ENCODE assay signal across 1 cellular context in genomic region chr20:35341366-35342028, GRCh38.
TF ChIP-seq lines count a peak whose summit lies in the region.

No MANE protein-coding gene starts in this region.

TF ChIP-seq in GM23338, 12 proteins besides CTCF, POLR2A, EP300 and RAD21:
- TF ChIP-seq, protein P1, sequence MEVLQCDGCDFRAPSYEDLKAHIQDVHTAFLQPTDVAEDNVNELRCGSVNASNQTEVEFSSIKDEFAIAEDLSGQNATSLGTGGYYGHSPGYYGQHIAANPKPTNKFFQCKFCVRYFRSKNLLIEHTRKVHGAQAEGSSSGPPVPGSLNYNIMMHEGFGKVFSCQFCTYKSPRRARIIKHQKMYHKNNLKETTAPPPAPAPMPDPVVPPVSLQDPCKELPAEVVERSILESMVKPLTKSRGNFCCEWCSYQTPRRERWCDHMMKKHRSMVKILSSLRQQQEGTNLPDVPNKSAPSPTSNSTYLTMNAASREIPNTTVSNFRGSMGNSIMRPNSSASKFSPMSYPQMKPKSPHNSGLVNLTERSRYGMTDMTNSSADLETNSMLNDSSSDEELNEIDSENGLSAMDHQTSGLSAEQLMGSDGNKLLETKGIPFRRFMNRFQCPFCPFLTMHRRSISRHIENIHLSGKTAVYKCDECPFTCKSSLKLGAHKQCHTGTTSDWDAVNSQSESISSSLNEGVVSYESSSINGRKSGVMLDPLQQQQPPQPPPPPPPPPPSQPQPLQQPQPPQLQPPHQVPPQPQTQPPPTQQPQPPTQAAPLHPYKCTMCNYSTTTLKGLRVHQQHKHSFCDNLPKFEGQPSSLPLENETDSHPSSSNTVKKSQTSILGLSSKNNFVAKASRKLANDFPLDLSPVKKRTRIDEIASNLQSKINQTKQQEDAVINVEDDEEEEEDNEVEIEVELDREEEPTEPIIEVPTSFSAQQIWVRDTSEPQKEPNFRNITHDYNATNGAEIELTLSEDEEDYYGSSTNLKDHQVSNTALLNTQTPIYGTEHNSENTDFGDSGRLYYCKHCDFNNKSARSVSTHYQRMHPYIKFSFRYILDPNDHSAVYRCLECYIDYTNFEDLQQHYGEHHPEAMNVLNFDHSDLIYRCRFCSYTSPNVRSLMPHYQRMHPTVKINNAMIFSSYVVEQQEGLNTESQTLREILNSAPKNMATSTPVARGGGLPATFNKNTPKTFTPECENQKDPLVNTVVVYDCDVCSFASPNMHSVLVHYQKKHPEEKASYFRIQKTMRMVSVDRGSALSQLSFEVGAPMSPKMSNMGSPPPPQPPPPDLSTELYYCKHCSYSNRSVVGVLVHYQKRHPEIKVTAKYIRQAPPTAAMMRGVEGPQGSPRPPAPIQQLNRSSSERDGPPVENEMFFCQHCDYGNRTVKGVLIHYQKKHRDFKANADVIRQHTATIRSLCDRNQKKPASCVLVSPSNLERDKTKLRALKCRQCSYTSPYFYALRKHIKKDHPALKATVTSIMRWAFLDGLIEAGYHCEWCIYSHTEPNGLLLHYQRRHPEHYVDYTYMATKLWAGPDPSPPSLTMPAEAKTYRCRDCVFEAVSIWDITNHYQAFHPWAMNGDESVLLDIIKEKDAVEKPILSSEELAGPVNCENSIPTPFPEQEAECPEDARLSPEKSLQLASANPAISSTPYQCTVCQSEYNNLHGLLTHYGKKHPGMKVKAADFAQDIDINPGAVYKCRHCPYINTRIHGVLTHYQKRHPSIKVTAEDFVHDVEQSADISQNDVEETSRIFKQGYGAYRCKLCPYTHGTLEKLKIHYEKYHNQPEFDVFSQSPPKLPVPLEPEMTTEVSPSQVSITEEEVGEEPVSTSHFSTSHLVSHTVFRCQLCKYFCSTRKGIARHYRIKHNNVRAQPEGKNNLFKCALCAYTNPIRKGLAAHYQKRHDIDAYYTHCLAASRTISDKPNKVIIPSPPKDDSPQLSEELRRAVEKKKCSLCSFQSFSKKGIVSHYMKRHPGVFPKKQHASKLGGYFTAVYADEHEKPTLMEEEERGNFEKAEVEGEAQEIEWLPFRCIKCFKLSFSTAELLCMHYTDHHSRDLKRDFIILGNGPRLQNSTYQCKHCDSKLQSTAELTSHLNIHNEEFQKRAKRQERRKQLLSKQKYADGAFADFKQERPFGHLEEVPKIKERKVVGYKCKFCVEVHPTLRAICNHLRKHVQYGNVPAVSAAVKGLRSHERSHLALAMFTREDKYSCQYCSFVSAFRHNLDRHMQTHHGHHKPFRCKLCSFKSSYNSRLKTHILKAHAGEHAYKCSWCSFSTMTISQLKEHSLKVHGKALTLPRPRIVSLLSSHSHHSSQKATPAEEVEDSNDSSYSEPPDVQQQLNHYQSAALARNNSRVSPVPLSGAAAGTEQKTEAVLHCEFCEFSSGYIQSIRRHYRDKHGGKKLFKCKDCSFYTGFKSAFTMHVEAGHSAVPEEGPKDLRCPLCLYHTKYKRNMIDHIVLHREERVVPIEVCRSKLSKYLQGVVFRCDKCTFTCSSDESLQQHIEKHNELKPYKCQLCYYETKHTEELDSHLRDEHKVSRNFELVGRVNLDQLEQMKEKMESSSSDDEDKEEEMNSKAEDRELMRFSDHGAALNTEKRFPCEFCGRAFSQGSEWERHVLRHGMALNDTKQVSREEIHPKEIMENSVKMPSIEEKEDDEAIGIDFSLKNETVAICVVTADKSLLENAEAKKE (CRISPR knock-in tag; IDR thresholded peaks at IDR 0.05) = no peak
- TF ChIP-seq REST (IDR thresholded peaks at IDR 0.05; ENCODE audit: unreplicated experiment) = no peak
- no peak for TF ChIP-seq ZNF114 (CRISPR knock-in tag; IDR thresholded peaks at IDR 0.05)
- TF ChIP-seq POLR2AphosphoS5 (IDR thresholded peaks at IDR 0.05; ENCODE audit: low read depth) = no peak
- no peak for TF ChIP-seq NANOG (IDR thresholded peaks at IDR 0.05; ENCODE audit: borderline replicate concordance)
- TF ChIP-seq ZNF331 (CRISPR knock-in tag; IDR thresholded peaks at IDR 0.05; ENCODE audit: low read depth) = no peak
- no peak for TF ChIP-seq EZH2phosphoT487 (IDR thresholded peaks at IDR 0.05; ENCODE audit: unreplicated experiment)
- TF ChIP-seq, protein P2, sequence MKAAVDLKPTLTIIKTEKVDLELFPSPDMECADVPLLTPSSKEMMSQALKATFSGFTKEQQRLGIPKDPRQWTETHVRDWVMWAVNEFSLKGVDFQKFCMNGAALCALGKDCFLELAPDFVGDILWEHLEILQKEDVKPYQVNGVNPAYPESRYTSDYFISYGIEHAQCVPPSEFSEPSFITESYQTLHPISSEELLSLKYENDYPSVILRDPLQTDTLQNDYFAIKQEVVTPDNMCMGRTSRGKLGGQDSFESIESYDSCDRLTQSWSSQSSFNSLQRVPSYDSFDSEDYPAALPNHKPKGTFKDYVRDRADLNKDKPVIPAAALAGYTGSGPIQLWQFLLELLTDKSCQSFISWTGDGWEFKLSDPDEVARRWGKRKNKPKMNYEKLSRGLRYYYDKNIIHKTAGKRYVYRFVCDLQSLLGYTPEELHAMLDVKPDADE (IDR thresholded peaks at IDR 0.05) = no peak
